Comparison of ENCODE assay signal across 15 cellular contexts in genomic region chr6:147023581-147023980, GRCh38.
DNase-seq lines count a peak whose midpoint lies in the region; ATAC-seq and TF ChIP-seq lines count a peak whose summit lies in the region.
"Had no signal": no experiment of that assay in that cellular context is flagged by ENCODE, and none has a peak within 500 bp of the region (broad histone marks: within the 10 kb centered on the region; RNA-seq: fewer than 3 reads in every experiment).

No MANE protein-coding gene starts in this region.

- H3F3A ChIP-seq in GM23338 (replicated peaks; ENCODE audit: low read depth): no peaks in the 10 kb centered on the region

- H3K9me3 ChIP-seq in SJCRH30 (replicated peaks) (no peaks in the 10 kb centered on the region), parathyroid adenoma (ENCODE audit: control insufficient read depth, low read length) (no peaks in the 10 kb centered on the region)

- H3K27me3 Mint-ChIP-seq in GM23338 (ENCODE audit: insufficient read depth, low read depth, poor library complexity): no peaks in the 10 kb centered on the region

- no peaks in the 10 kb centered on the region; the same call in 1 of the 2 replicates for H3K9me2 ChIP-seq in GM23338 (ENCODE audit: insufficient read depth)

- DNase-seq in GM23338 (ENCODE audit: low spot score): peak; percentile 2
- DNase-seq in SJCRH30: peak; percentile 60 to 71
- peak; percentile 76 for DNase-seq in islet precursor cell
- DNase-seq in nucleus accumbens (lab: John Stamatoyannopoulos, UW): no peak
- DNase-seq in activated naive CD4-positive, alpha-beta T cell (lab: John Stamatoyannopoulos, UW): no peak
- DNase-seq: ACHN, C1 segment of cervical spinal cord, DMS79 treated with DMSO at 0.1 percent for 48 hours, GOT3, NCI-H1694 treated with DMSO at 0.1 percent for 48 hours, NCI-H510A treated with DMSO at 0.1 percent for 48 hours, SW 1271 had no signal

- H3K27ac Mint-ChIP-seq in GM23338: no peak overlapping the region

- H3K4me1 ChIP-seq in GM23338 (ENCODE audit: insufficient read depth) (no peaks in the 10 kb centered on the region), SJCRH30 (peaks cover 13% of the 10 kb centered on the region), parathyroid adenoma (no peaks in the 10 kb centered on the region)

- H3K4me2 ChIP-seq in GM23338 (no peak overlapping the region), parathyroid adenoma (ENCODE audit: low read length) (no peak overlapping the region)

- H3K27me3 ChIP-seq in GM23338 (ENCODE audit: insufficient read depth) (no peaks in the 10 kb centered on the region), SJCRH30 (no peaks in the 10 kb centered on the region), parathyroid adenoma (ENCODE audit: control insufficient read depth, insufficient read depth, low read length) (no peaks in the 10 kb centered on the region)

- no peak overlapping the region for H3K27ac ChIP-seq in GM23338 (ENCODE audit: low read depth)
- peak overlapping the region; percentile 25 for H3K27ac ChIP-seq in SJCRH30
- H3K27ac ChIP-seq in parathyroid adenoma: no peak overlapping the region

- no peaks in the 10 kb centered on the region for H3K9me3 Mint-ChIP-seq in GM23338

- no peaks in the 10 kb centered on the region for H3K79me2 ChIP-seq in GM23338 (replicated peaks; ENCODE audit: insufficient read depth)
- H3K79me2 ChIP-seq in parathyroid adenoma: no peaks in the 10 kb centered on the region

- H3K36me3 ChIP-seq in GM23338 (ENCODE audit: insufficient read depth): no peaks in the 10 kb centered on the region
- H3K36me3 ChIP-seq in SJCRH30: peaks cover 2% of the 10 kb centered on the region; the same call in 1 of the 2 replicates
- H3K36me3 ChIP-seq in parathyroid adenoma (ENCODE audit: control insufficient read depth, insufficient read depth, low read length): no peaks in the 10 kb centered on the region

- TF ChIP-seq CTCF in GM23338 (conservative IDR thresholded peaks at IDR 0.05; ENCODE audit: low read depth in 2 of 2): no peak
- TF ChIP-seq CTCF in parathyroid adenoma (IDR thresholded peaks at IDR 0.05): no peak

- no peak overlapping the region for H3K9ac ChIP-seq in parathyroid adenoma

- H2AFZ ChIP-seq in GM23338 (no peak overlapping the region), parathyroid adenoma (peak overlapping the region; percentile 35)

- no peaks in the 10 kb centered on the region for H4K20me1 ChIP-seq in GM23338 (replicated peaks; ENCODE audit: insufficient read depth)

- H3K36me3 Mint-ChIP-seq in GM23338 (ENCODE audit: low read depth): no peaks in the 10 kb centered on the region

- H3K4me3 Mint-ChIP-seq in GM23338: no peak overlapping the region

- ATAC-seq in GM23338 (no peak), GM19324 (IDR thresholded peaks at IDR 0.05; ENCODE audit: low FRiP score, unreplicated experiment) (no peak)
- ATAC-seq: HCT116 had no signal

- H3K4me3 ChIP-seq in GM23338 (no peak overlapping the region), SJCRH30 (no peak overlapping the region), parathyroid adenoma (ENCODE audit: low read depth, low read length) (no peak overlapping the region)

- H3K4me1 Mint-ChIP-seq in GM23338: no peaks in the 10 kb centered on the region

TF ChIP-seq in GM23338, 12 proteins besides CTCF, POLR2A, EP300 and RAD21 (continues in another document):
- no peak for TF ChIP-seq ZNF462 (CRISPR knock-in tag; IDR thresholded peaks at IDR 0.05)
- TF ChIP-seq CREB1 (CRISPR knock-in tag; IDR thresholded peaks at IDR 0.05; ENCODE audit: low read depth): no peak
- TF ChIP-seq NANOG (IDR thresholded peaks at IDR 0.05; ENCODE audit: borderline replicate concordance): no peak
- no peak for TF ChIP-seq ETS1 (IDR thresholded peaks at IDR 0.05)
- no peak for TF ChIP-seq EZH2 (IDR thresholded peaks at IDR 0.05; ENCODE audit: low read depth, unreplicated experiment)
- no peak for TF ChIP-seq POLR2AphosphoS5 (IDR thresholded peaks at IDR 0.05; ENCODE audit: low read depth)
- TF ChIP-seq STAT1 (IDR thresholded peaks at IDR 0.05; ENCODE audit: unreplicated experiment): no peak
- TF ChIP-seq ZNF331 (CRISPR knock-in tag; IDR thresholded peaks at IDR 0.05; ENCODE audit: low read depth): no peak

Comparison
In these comparisons a context has a peak if more than half of its experiments do, and no peak if none do; other contexts are left out.
1. DNase-seq: peak in GM23338 (single experiment), SJCRH30 (2 of 2) and islet precursor cell (single experiment); none in nucleus accumbens (0 of 56) and activated naive CD4-positive, alpha-beta T cell (0 of 4).